In the genomic region with DNA sequence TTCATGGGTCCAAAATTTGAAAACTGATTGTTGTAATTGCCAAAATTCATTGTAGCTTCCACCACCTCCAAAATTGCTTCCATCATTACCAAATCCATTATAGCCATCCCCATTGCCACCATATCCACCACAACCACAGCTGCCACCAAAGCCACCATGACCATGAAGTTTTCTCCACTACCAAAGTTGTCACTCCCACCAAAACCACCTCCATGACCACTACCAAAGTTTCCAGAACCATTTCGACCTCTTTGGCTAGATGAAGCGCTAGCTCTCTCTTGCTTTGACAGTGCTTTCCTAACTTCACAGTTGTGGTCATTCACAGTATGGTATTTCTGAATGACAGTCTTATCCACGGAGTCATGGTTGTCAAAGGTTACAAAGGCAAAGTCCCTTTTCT, we compare ENCODE assay signal across 7 cellular contexts. TPM values are rescaled to one million over a fixed set of nuclear protein-coding genes. Genes with fewer than 3 reads are reported as not detected.
DNase-seq lines count a peak whose midpoint lies in the region; ATAC-seq lines count a peak whose summit lies in the region.
"Not testable (repeated sequence)": the region's sequence is repeated elsewhere in the genome, so short reads cannot be mapped to it uniquely, and the experiment has no call there.

No MANE protein-coding gene starts in this region.

- H3K9me3 ChIP-seq in naive thymus-derived CD4-positive, alpha-beta T cell (ENCODE audit: control insufficient read depth in 2 of 3, low read length in 3 of 3) = not testable (repeated sequence)

- not testable (repeated sequence) for ATAC-seq in T-cell (replicated peaks in 1 of 4); activated T-cell treated with anti-CD3 and anti-CD28 coated beads, Interleukin-2, amount 50 U/mL, for 4 hours; activated naive CD4-positive, alpha-beta T cell treated with anti-CD3 and anti-CD28 coated beads, Interleukin-2, amount 50 U/mL, for 72 hours; naive thymus-derived CD4-positive, alpha-beta T cell

- H3K4me1 Mint-ChIP-seq in T-cell = peaks cover 32 to 55% (median 54%) of the 10 kb centered on the region in 3 donors
- peaks cover 39% of the 10 kb centered on the region for H3K4me1 Mint-ChIP-seq in activated CD4-positive, alpha-beta memory T cell treated with anti-CD3 and anti-CD28 coated beads for 36 hours (ENCODE audit: low read depth)
- H3K4me1 Mint-ChIP-seq in activated T-cell treated with anti-CD3 and anti-CD28 coated beads, Interleukin-2, amount 50 U/mL, for 4 hours (ENCODE audit: low read depth) = peaks cover 48% of the 10 kb centered on the region
- peaks cover 20 to 57% (median 51%) of the 10 kb centered on the region in 7 donors for H3K4me1 Mint-ChIP-seq in naive thymus-derived CD4-positive, alpha-beta T cell

- H3K27ac Mint-ChIP-seq in T-cell = peak overlapping the region; percentile 90 to 96
- H3K27ac Mint-ChIP-seq in activated CD4-positive, alpha-beta memory T cell treated with anti-CD3 and anti-CD28 coated beads for 36 hours = peak overlapping the region; percentile 87
- H3K27ac Mint-ChIP-seq in activated naive CD4-positive, alpha-beta T cell treated with anti-CD3 and anti-CD28 coated beads, Interleukin-2, amount 50 U/mL, for 72 hours = peak overlapping the region; percentile 84 to 89
- peak overlapping the region in 3 of 9 donors; percentile 24 to 97 (median 94) for H3K27ac Mint-ChIP-seq in naive thymus-derived CD4-positive, alpha-beta T cell

- H3K27me3 Mint-ChIP-seq in T-cell; activated CD4-positive, alpha-beta memory T cell treated with anti-CD3 and anti-CD28 coated beads for 36 hours; activated T-cell treated with anti-CD3 and anti-CD28 coated beads, Interleukin-2, amount 50 U/mL, for 4 hours (ENCODE audit: low read depth); naive thymus-derived CD4-positive, alpha-beta T cell: not testable (repeated sequence)

- not testable (repeated sequence) for H3K4me3 ChIP-seq in naive thymus-derived CD4-positive, alpha-beta T cell (ENCODE audit: low read length)

- H3K9me3 Mint-ChIP-seq in T-cell; activated CD4-positive, alpha-beta memory T cell treated with anti-CD3 and anti-CD28 coated beads for 36 hours; activated T-cell treated with anti-CD3 and anti-CD28 coated beads, Interleukin-2, amount 50 U/mL, for 4 hours; activated naive CD4-positive, alpha-beta T cell treated with anti-CD3 and anti-CD28 coated beads, Interleukin-2, amount 50 U/mL, for 72 hours: not testable (repeated sequence)
- peaks cover 0 to 12% (median 1%) of the 10 kb centered on the region in 11 donors for H3K9me3 Mint-ChIP-seq in naive thymus-derived CD4-positive, alpha-beta T cell

- peaks cover 53 to 66% of the 10 kb centered on the region in 2 donors for H3K4me1 ChIP-seq in naive thymus-derived CD4-positive, alpha-beta T cell (ENCODE audit: control insufficient read depth in 2 of 2, insufficient read depth in 2 of 2, low read length in 2 of 2)

- H3K4me3 Mint-ChIP-seq in T-cell = peak overlapping the region; percentile 2 to 61 (median 17)
- peak overlapping the region; percentile 64 for H3K4me3 Mint-ChIP-seq in activated CD4-positive, alpha-beta memory T cell treated with anti-CD3 and anti-CD28 coated beads for 36 hours
- peak overlapping the region; percentile 61 for H3K4me3 Mint-ChIP-seq in activated T-cell treated with anti-CD3 and anti-CD28 coated beads, Interleukin-2, amount 50 U/mL, for 4 hours
- peak overlapping the region; percentile 21 to 69 (median 60) for H3K4me3 Mint-ChIP-seq in naive thymus-derived CD4-positive, alpha-beta T cell

- not testable (repeated sequence) for H3K36me3 ChIP-seq in naive thymus-derived CD4-positive, alpha-beta T cell (ENCODE audit: control insufficient read depth in 2 of 3, insufficient read depth in 3 of 3, low read length in 3 of 3)

- H3K27me3 ChIP-seq in naive thymus-derived CD4-positive, alpha-beta T cell (ENCODE audit: control insufficient read depth in 2 of 2, insufficient read depth in 2 of 2, low read length in 2 of 2) = not testable (repeated sequence)

- POLR2A ChIA-PET in T-cell (lab: Charles Lee) = interaction anchor here (0.6 to 1.1 kb wide), 2 partner anchors 20 to 77 kb away, joined by 3 read pairs; no protein-coding TSS in a partner anchor
- POLR2A ChIA-PET in activated CD4-positive, alpha-beta memory T cell treated with anti-CD3 and anti-CD28 coated beads for 36 hours (lab: Charles Lee) = interaction anchor here (1.0 to 1.1 kb wide), 2 partner anchors 31 to 35 kb away, joined by 3 read pairs; no protein-coding TSS in a partner anchor
- POLR2A ChIA-PET in naive thymus-derived CD4-positive, alpha-beta T cell (lab: Charles Lee) = interaction anchor here (0.6 to 13.4 kb wide), 3 partner anchors 10 to 689 kb away, joined by 3 to 148 read pairs (median 29); a partner anchor contains a TSS

- peak in 1 of 34 experiments; percentile 3 for DNase-seq in T-cell
- DNase-seq in activated CD4-positive, alpha-beta memory T cell treated with anti-CD3 and anti-CD28 coated beads for 36 hours = peak; percentile 74
- DNase-seq in activated T-cell treated with anti-CD3 and anti-CD28 coated beads, Interleukin-2, amount 50 U/mL, for 4 hours = not testable (repeated sequence)
- DNase-seq in activated naive CD4-positive, alpha-beta T cell treated with anti-CD3 and anti-CD28 coated beads, Interleukin-2, amount 50 U/mL, for 72 hours (ENCODE audit: low spot score in 2 of 2) = peak; percentile 24 to 74
- peak in 1 of 9 donors; percentile 46 for DNase-seq in naive thymus-derived CD4-positive, alpha-beta T cell
- DNase-seq in stimulated activated CD4-positive, alpha-beta T cell treated with anti-CD3 and anti-CD28 coated beads, Interleukin-2, amount 100 ng/mL, for 24 hours = peak; percentile 47 to 54
- peak; percentile 43 to 51 for DNase-seq in stimulated activated CD8-positive, alpha-beta memory T cell treated with anti-CD3 and anti-CD28 coated beads, Interleukin-7, amount 100 ng/mL, for 48 hours (ENCODE audit: extremely low read depth in 1 of 2, low read depth in 1 of 2)

- CTCF ChIA-PET in T-cell (lab: Charles Lee) = interaction anchor here in 1 of 2 donors (0.9 to 2.0 kb wide), 5 partner anchors 11 to 115 kb away, joined by 3 to 12 read pairs (median 3); no protein-coding TSS in a partner anchor
- CTCF ChIA-PET in activated CD4-positive, alpha-beta memory T cell treated with anti-CD3 and anti-CD28 coated beads for 36 hours (lab: Charles Lee) = interaction anchor here (0.7 to 4.3 kb wide), 7 partner anchors 9 to 77 kb away, joined by 3 to 39 read pairs (median 5); a partner anchor contains a TSS
- CTCF ChIA-PET in naive thymus-derived CD4-positive, alpha-beta T cell (lab: Charles Lee) = interaction anchor here (0.6 to 15.7 kb wide), 4 partner anchors 9 to 78 kb away, joined by 3 to 287 read pairs (median 16); a partner anchor contains a TSS

- H3K27ac ChIP-seq in naive thymus-derived CD4-positive, alpha-beta T cell (ENCODE audit: low read depth, low read length) = peak overlapping the region; percentile 73

- H3K36me3 Mint-ChIP-seq in T-cell = peaks cover 17% of the 10 kb centered on the region
- H3K36me3 Mint-ChIP-seq in activated CD4-positive, alpha-beta memory T cell treated with anti-CD3 and anti-CD28 coated beads for 36 hours = peaks cover 10% of the 10 kb centered on the region
- H3K36me3 Mint-ChIP-seq in activated T-cell treated with anti-CD3 and anti-CD28 coated beads, Interleukin-2, amount 50 U/mL, for 4 hours (ENCODE audit: insufficient read depth); activated naive CD4-positive, alpha-beta T cell treated with anti-CD3 and anti-CD28 coated beads, Interleukin-2, amount 50 U/mL, for 72 hours: not testable (repeated sequence)
- H3K36me3 Mint-ChIP-seq in naive thymus-derived CD4-positive, alpha-beta T cell = peaks cover 0 to 14% (median 8%) of the 10 kb centered on the region in 5 donors

- intact Hi-C loops in activated CD4-positive, alpha-beta memory T cell treated with anti-CD3 and anti-CD28 coated beads for 36 hours (cut with micrococcal nuclease) = loop anchor here (1.0 kb wide), 1 partner anchor 217 kb away; no protein-coding TSS in a partner anchor
- intact Hi-C loops in naive thymus-derived CD4-positive, alpha-beta T cell (cut with micrococcal nuclease) = loop anchor here (5.0 kb wide), 2 partner anchors 380 to 785 kb away; no protein-coding TSS in a partner anchor

RNA-seq across cellular contexts. Expression of a gene that starts 38.3 kb away (rescaled TPM):
- 10 to 100 TPM; 11.9 to 80.4 (median 28.0) TPM for total RNA-seq in T-cell
- 1 to 10 TPM; 4.4 to 5.4 TPM for total RNA-seq in activated CD4-positive, alpha-beta memory T cell treated with anti-CD3 and anti-CD28 coated beads for 36 hours
- 1 to 10 TPM; 2.3 to 7.6 (median 5.4) TPM for total RNA-seq in activated T-cell treated with anti-CD3 and anti-CD28 coated beads, Interleukin-2, amount 50 U/mL, for 4 hours
- 1 to 10 TPM; 1.6 to 2.7 TPM for total RNA-seq in activated naive CD4-positive, alpha-beta T cell treated with anti-CD3 and anti-CD28 coated beads, Interleukin-2, amount 50 U/mL, for 72 hours
- total RNA-seq in naive thymus-derived CD4-positive, alpha-beta T cell = 10 to 100 TPM in 3 of 5 experiments, 1 to 10 TPM in 2; 2.8 to 43.8 (median 26.9) TPM
- polyA plus RNA-seq in naive thymus-derived CD4-positive, alpha-beta T cell = 10 to 100 TPM; 11.7 to 18.0 TPM
